Comparison of ENCODE assay signal across 9 cellular contexts in the genomic region with DNA sequence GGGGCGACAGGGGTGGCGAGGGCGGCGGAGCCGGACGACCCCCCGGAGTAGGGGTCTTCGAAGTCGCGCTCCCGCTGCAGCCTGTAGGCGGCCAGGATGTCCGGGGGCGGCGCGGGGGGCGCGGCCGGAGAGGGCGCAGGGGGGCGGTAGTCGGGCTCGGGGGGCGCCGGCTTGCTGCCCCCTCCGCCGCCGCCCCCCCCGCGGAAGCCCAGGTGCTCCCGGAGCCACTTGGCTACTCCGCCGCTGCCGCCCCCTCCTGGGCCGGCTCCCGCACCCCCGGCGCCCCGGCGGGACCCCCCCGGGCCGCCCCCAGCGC. TPM values are rescaled to one million over a fixed set of nuclear protein-coding genes. Genes with fewer than 3 reads are reported as not detected.
DNase-seq lines count a peak whose midpoint lies in the region; ATAC-seq, FAIRE-seq and TF ChIP-seq lines count a peak whose summit lies in the region.
"Had no signal": no experiment of that assay in that cellular context is flagged by ENCODE, and none has a peak within 500 bp of the region (broad histone marks: within the 10 kb centered on the region; RNA-seq: fewer than 3 reads in every experiment).

No MANE protein-coding gene starts in this region.

- TF ChIP-seq CTCF in AG04449 (IDR thresholded peaks at IDR 0.05; ENCODE audit: insufficient read depth, low read length, missing control alignments) (no peak), neural crest cell (conservative IDR thresholded peaks at IDR 0.05) (no peak)

- H3K4me3 Mint-ChIP-seq in neural crest cell = peak overlapping the region; percentile 96

- H3K4me1 Mint-ChIP-seq in neural crest cell = peaks cover 49% of the 10 kb centered on the region

- peak overlapping the region; percentile 71 for H3K4me3 ChIP-seq in AG04449 (ENCODE audit: low read depth, low read length)
- peak overlapping the region; percentile 63 for H3K4me3 ChIP-seq in HUES6 (ENCODE audit: low read depth, low read length)
- peak overlapping the region; percentile 44 for H3K4me3 ChIP-seq in effector memory CD4-positive, alpha-beta T cell (ENCODE audit: insufficient read depth, low read depth, low read length, poor library complexity, severe bottlenecking)

- CTCF ChIA-PET in AG04449 (lab: Yijun Ruan, JAX) = interaction anchor here (0.7 to 4.6 kb wide), 5 partner anchors 12 to 27 kb away, joined by 3 to 34 read pairs (median 4); no protein-coding TSS in a partner anchor

- no peak for TF ChIP-seq POLR2A in H54 (IDR thresholded peaks at IDR 0.05; ENCODE audit: low read depth, low read length)

- no peak overlapping the region for H3K27ac Mint-ChIP-seq in neural crest cell (ENCODE audit: unreplicated experiment)

- FAIRE-seq in H54 (lab: Jason Lieb, UNC) = no peak

- H3K9me3 Mint-ChIP-seq in neural crest cell = no peaks in the 10 kb centered on the region

- peaks cover 27% of the 10 kb centered on the region for H3K27me3 ChIP-seq in HUES6 (ENCODE audit: control insufficient read depth, insufficient read depth, low read length)
- no peaks in the 10 kb centered on the region for H3K27me3 ChIP-seq in effector memory CD4-positive, alpha-beta T cell (replicated peaks; ENCODE audit: control insufficient read depth, insufficient read depth, low read length, poor library complexity, severe bottlenecking)

- ATAC-seq in GM21528 (IDR thresholded peaks at IDR 0.05; ENCODE audit: low FRiP score, unreplicated experiment) = no peak

- peaks cover 4% of the 10 kb centered on the region for H3K27me3 Mint-ChIP-seq in neural crest cell (ENCODE audit: low read depth)

- DNase-seq in AG04449 (ENCODE audit: low read depth, low spot score) = no peak
- DNase-seq in effector memory CD4-positive, alpha-beta T cell = no peak
- no peak for DNase-seq in neural crest cell (ENCODE audit: low read depth, low spot score)
- no peak for DNase-seq in HPDE6-E6E7 (ENCODE audit: extremely low spot score)
- no peak for DNase-seq in H54 (ENCODE audit: insufficient read length, low spot score)
- DNase-seq in superior temporal gyrus (ENCODE audit: extremely low spot score) = no peak
- DNase-seq: DMS 273 treated with DMSO at 0.1 percent for 48 hours had no signal

- H3K27ac ChIP-seq in HUES6 (ENCODE audit: low read depth, low read length) = no peak overlapping the region
- no peak overlapping the region for H3K27ac ChIP-seq in effector memory CD4-positive, alpha-beta T cell (ENCODE audit: insufficient read depth, low read length, poor library complexity, severe bottlenecking)

- H3K36me3 ChIP-seq in HUES6 (ENCODE audit: control insufficient read depth, insufficient read depth, low read length) = no peaks in the 10 kb centered on the region
- H3K36me3 ChIP-seq in effector memory CD4-positive, alpha-beta T cell (ENCODE audit: control insufficient read depth, insufficient read depth, low read length) = no peaks in the 10 kb centered on the region

- POLR2A ChIA-PET in AG04449 (lab: Yijun Ruan, JAX) = interaction anchor here (0.5 to 0.8 kb wide), 2 partner anchors 10 to 13 kb away, joined by 3 to 4 read pairs; no protein-coding TSS in a partner anchor

- peaks cover 2% of the 10 kb centered on the region for H3K36me3 Mint-ChIP-seq in neural crest cell (ENCODE audit: low read depth)

- peaks cover 37% of the 10 kb centered on the region for H3K4me1 ChIP-seq in HUES6 (ENCODE audit: control insufficient read depth, insufficient read depth, low read length)
- no peaks in the 10 kb centered on the region for H3K4me1 ChIP-seq in effector memory CD4-positive, alpha-beta T cell (ENCODE audit: control insufficient read depth, insufficient read depth, low read length, poor library complexity, severe bottlenecking)

- H3K9me3 ChIP-seq in HUES6 (ENCODE audit: control insufficient read depth, insufficient read depth, low read depth, low read length) = no peaks in the 10 kb centered on the region
- no peaks in the 10 kb centered on the region for H3K9me3 ChIP-seq in effector memory CD4-positive, alpha-beta T cell (ENCODE audit: control insufficient read depth, low read length)

- no peak overlapping the region for H3K9ac ChIP-seq in HUES6 (ENCODE audit: low read length)

RNA-seq across cellular contexts. Expression of a gene that starts 0.2 kb away (rescaled TPM):
- total RNA-seq in neural crest cell = 55.0 and 59.0 TPM in 2 replicates

RNA-seq across cellular contexts. Expression of a gene that starts 57.7 kb away (rescaled TPM):
- total RNA-seq in neural crest cell = not detected in 2 replicates

RNA-seq across cellular contexts. Expression of a gene that starts 57.9 kb away (rescaled TPM):
- not detected in 2 replicates for total RNA-seq in neural crest cell
